In the genomic region with DNA sequence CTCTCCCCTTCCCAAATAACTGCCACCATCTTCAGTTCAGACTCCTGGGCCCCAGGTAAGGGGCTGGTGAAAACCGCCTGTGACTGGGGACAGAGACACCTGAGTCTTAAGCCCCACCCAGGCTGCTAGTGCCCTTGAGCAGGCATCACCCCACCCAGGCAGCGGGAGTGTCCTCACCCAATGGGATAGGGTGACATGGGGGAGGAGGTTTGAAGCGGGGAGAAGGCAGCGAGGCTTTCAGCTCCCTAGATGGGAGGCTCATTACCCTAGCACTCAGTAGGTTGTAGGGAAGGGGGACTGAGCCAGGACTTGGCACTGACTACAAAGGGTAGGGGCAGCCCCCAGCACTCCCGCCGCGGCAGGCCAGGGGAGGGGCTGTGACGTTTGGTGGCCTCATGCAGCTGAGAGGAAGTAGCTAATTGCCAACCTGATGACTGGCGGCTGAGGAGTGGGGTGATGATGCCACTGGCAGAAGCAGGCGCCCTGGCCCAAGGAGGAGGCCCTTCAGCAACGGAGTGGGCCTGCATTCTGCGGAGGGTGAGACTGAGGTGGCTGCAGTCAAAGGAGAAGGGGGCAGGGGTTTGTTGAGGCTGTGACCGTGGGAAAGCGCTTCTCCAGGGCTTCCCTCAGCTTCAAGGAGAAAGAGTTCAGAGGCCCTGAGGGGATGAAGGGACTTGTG, we compare ENCODE assay signal across 8 cellular contexts.
DNase-seq lines count a peak whose midpoint lies in the region; ATAC-seq and TF ChIP-seq lines count a peak whose summit lies in the region.

No MANE protein-coding gene starts in this region.

- H3K4me2 ChIP-seq in MM.1S (ENCODE audit: low read depth, low read length): no peak overlapping the region

- H3K9me3 ChIP-seq in ascending aorta (no peaks in the 10 kb centered on the region), MM.1S (replicated peaks; ENCODE audit: insufficient read depth, low read length) (no peaks in the 10 kb centered on the region)

- DNase-seq in DMS79 (lab: John Stamatoyannopoulos, UW) (peak; percentile 24), NCI-H345 (lab: John Stamatoyannopoulos, UW) (peak; percentile 66), ascending aorta (ENCODE audit: low spot score in 2 of 2) (no peak), MM.1S (no peak)
- DNase-seq in central memory CD8-positive, alpha-beta T cell (ENCODE audit: low spot score in 2 of 2): no peak
- no peak for DNase-seq in stimulated activated effector memory CD8-positive, alpha-beta T cell treated with anti-CD3 and anti-CD28 coated beads, Interleukin-12 subunit alpha, Interleukin-12 subunit beta, amount 100 ng/mL, for 72 hours (ENCODE audit: low spot score in 2 of 2)

- no peak overlapping the region for H3K27ac Mint-ChIP-seq in central memory CD8-positive, alpha-beta T cell (ENCODE audit: low read depth)
- H3K27ac Mint-ChIP-seq in stimulated activated effector memory CD8-positive, alpha-beta T cell treated with anti-CD3 and anti-CD28 coated beads, Interleukin-12 subunit alpha, Interleukin-12 subunit beta, amount 100 ng/mL, for 72 hours: peak overlapping the region; percentile 67

- peaks cover 9% of the 10 kb centered on the region for H3K4me1 Mint-ChIP-seq in central memory CD8-positive, alpha-beta T cell
- peaks cover 12% of the 10 kb centered on the region for H3K4me1 Mint-ChIP-seq in stimulated activated effector memory CD8-positive, alpha-beta T cell treated with anti-CD3 and anti-CD28 coated beads, Interleukin-12 subunit alpha, Interleukin-12 subunit beta, amount 100 ng/mL, for 72 hours

- ATAC-seq in GM21447 (IDR thresholded peaks at IDR 0.05; ENCODE audit: unreplicated experiment) (peak; percentile 47), HG03159 (IDR thresholded peaks at IDR 0.05; ENCODE audit: unreplicated experiment) (no peak)
- peak; percentile 16 for ATAC-seq in central memory CD8-positive, alpha-beta T cell (replicated peaks; ENCODE audit: extremely low read depth, poor library complexity, severe bottlenecking)
- peak; percentile 59 for ATAC-seq in stimulated activated effector memory CD8-positive, alpha-beta T cell treated with anti-CD3 and anti-CD28 coated beads, Interleukin-12 subunit alpha, Interleukin-12 subunit beta, amount 100 ng/mL, for 72 hours

- no peaks in the 10 kb centered on the region for H3K9me3 Mint-ChIP-seq in central memory CD8-positive, alpha-beta T cell
- H3K9me3 Mint-ChIP-seq in stimulated activated effector memory CD8-positive, alpha-beta T cell treated with anti-CD3 and anti-CD28 coated beads, Interleukin-12 subunit alpha, Interleukin-12 subunit beta, amount 100 ng/mL, for 72 hours: no peaks in the 10 kb centered on the region

- H3K36me3 ChIP-seq in ascending aorta (no peaks in the 10 kb centered on the region), MM.1S (replicated peaks; ENCODE audit: insufficient read depth, low read length) (no peaks in the 10 kb centered on the region)

- no peaks in the 10 kb centered on the region for H3K79me2 ChIP-seq in MM.1S (ENCODE audit: low read length)

- H4K20me1 ChIP-seq in MM.1S (ENCODE audit: insufficient read depth, low read length): no peaks in the 10 kb centered on the region

- H3K9me2 ChIP-seq in MM.1S (replicated peaks; ENCODE audit: insufficient read depth, low read length): no peaks in the 10 kb centered on the region

- peaks cover 4% of the 10 kb centered on the region for H3K27me3 ChIP-seq in ascending aorta
- 0 out of 2 replicates have a peak, but pooled peaks cover 3% of the 10 kb centered on the region for H3K27me3 ChIP-seq in MM.1S (replicated peaks; ENCODE audit: insufficient read depth, low read length)

- peaks cover 34% of the 10 kb centered on the region for H3K27me3 Mint-ChIP-seq in central memory CD8-positive, alpha-beta T cell

- intact Hi-C loops in ascending aorta (cut with DNase I): loop anchor here (5.0 kb wide), 1 partner anchor 228 kb away; the partner anchor contains the start of gene VEGFA

- peaks cover 3% of the 10 kb centered on the region for H3K36me3 Mint-ChIP-seq in central memory CD8-positive, alpha-beta T cell (ENCODE audit: insufficient read depth)
- H3K36me3 Mint-ChIP-seq in stimulated activated effector memory CD8-positive, alpha-beta T cell treated with anti-CD3 and anti-CD28 coated beads, Interleukin-12 subunit alpha, Interleukin-12 subunit beta, amount 100 ng/mL, for 72 hours: no peaks in the 10 kb centered on the region

- H3K4me3 ChIP-seq in ascending aorta (no peak overlapping the region), MM.1S (ENCODE audit: low read length) (no peak overlapping the region)

- no peak overlapping the region for H3K4me3 Mint-ChIP-seq in central memory CD8-positive, alpha-beta T cell
- peak overlapping the region; percentile 68 for H3K4me3 Mint-ChIP-seq in stimulated activated effector memory CD8-positive, alpha-beta T cell treated with anti-CD3 and anti-CD28 coated beads, Interleukin-12 subunit alpha, Interleukin-12 subunit beta, amount 100 ng/mL, for 72 hours

- H2AFZ ChIP-seq in MM.1S (ENCODE audit: low read length): no peak overlapping the region

- H3K4me1 ChIP-seq in ascending aorta (peaks cover 4% of the 10 kb centered on the region in 2 donors), MM.1S (ENCODE audit: low read length) (no peaks in the 10 kb centered on the region)

- no peak overlapping the region for H3K9ac ChIP-seq in MM.1S (ENCODE audit: low read length)

- TF ChIP-seq CTCF in ascending aorta (IDR thresholded peaks at IDR 0.05) (no peak), MM.1S (IDR thresholded peaks at IDR 0.05; ENCODE audit: low read length) (no peak)

- no peak overlapping the region for H3K27ac ChIP-seq in ascending aorta
- no peak overlapping the region for H3K27ac ChIP-seq in MM.1S (ENCODE audit: low read length)

- H3F3A ChIP-seq in MM.1S (ENCODE audit: insufficient read depth, low read length): no peaks in the 10 kb centered on the region

Comparison
In these comparisons a context has a peak if more than half of its experiments do, and no peak if none do; other contexts are left out.
1. DNase-seq: peak in DMS79 (single experiment) and NCI-H345 (single experiment); none in central memory CD8-positive, alpha-beta T cell (0 of 2), stimulated activated effector memory CD8-positive, alpha-beta T cell treated with anti-CD3 and anti-CD28 coated beads, Interleukin-12 subunit alpha, Interleukin-12 subunit beta, amount 100 ng/mL, for 72 hours (0 of 2), ascending aorta (0 of 2) and MM.1S (single experiment).